22 cellular contexts compared by ENCODE assay signal in genomic region chr2:113201496-113202304, GRCh38. TPM values are rescaled to one million over a fixed set of nuclear protein-coding genes. Genes with fewer than 3 reads are reported as not detected.
DNase-seq lines count a peak whose midpoint lies in the region; ATAC-seq, FAIRE-seq and TF ChIP-seq lines count a peak whose summit lies in the region.
"Had no signal": no experiment of that assay in that cellular context is flagged by ENCODE, and none has a peak within 500 bp of the region (broad histone marks: within the 10 kb centered on the region; RNA-seq: fewer than 3 reads in every experiment).

No MANE protein-coding gene starts in this region.

- no peak overlapping the region for H3K4me3 ChIP-seq in A549
- H3K4me3 ChIP-seq in neutrophil (ENCODE audit: low read depth in 1 of 2, low read length in 1 of 2): no peak overlapping the region
- no peak overlapping the region for H3K4me3 ChIP-seq in effector memory CD4-positive, alpha-beta T cell (ENCODE audit: insufficient read depth, low read depth, low read length, poor library complexity, severe bottlenecking)
- H3K4me3 ChIP-seq: cardiac muscle cell, dorsolateral prefrontal cortex, heart left ventricle had no signal

- no peak overlapping the region for H3K4me3 Mint-ChIP-seq in CD4-positive, alpha-beta T cell
- no peak overlapping the region for H3K4me3 Mint-ChIP-seq in immature natural killer cell
- H3K4me3 Mint-ChIP-seq: CD8-positive, alpha-beta memory T cell had no signal

- H3K9me3 ChIP-seq in A549 (no peaks in the 10 kb centered on the region), neutrophil (no peaks in the 10 kb centered on the region)
- no peaks in the 10 kb centered on the region for H3K9me3 ChIP-seq in CD4-positive, alpha-beta T cell (ENCODE audit: control insufficient read depth, low read length)
- no peaks in the 10 kb centered on the region for H3K9me3 ChIP-seq in effector memory CD4-positive, alpha-beta T cell (ENCODE audit: control insufficient read depth, low read length)
- H3K9me3 ChIP-seq: heart left ventricle had no signal

- TF ChIP-seq CTCF in A549 (IDR thresholded peaks at IDR 0.05) (no peak), neutrophil (IDR thresholded peaks at IDR 0.05) (no peak)
- TF ChIP-seq CTCF in CD4-positive, alpha-beta T cell (IDR thresholded peaks at IDR 0.05): no peak

- H3K4me1 ChIP-seq in A549 (peaks cover 67% of the 10 kb centered on the region), neutrophil (ENCODE audit: control insufficient read depth in 1 of 2, insufficient read depth in 1 of 2, low read depth in 1 of 2, low read length in 1 of 2) (peaks cover 0 to 16% of the 10 kb centered on the region in 2 experiments)
- H3K4me1 ChIP-seq in effector memory CD4-positive, alpha-beta T cell (ENCODE audit: control insufficient read depth, insufficient read depth, low read length, poor library complexity, severe bottlenecking): peaks cover 7% of the 10 kb centered on the region

- no peak for TF ChIP-seq RAD21 in A549 (conservative IDR thresholded peaks at IDR 0.05 in 1 of 2, IDR thresholded peaks at IDR 0.05 in 1 of 2)

- no peak overlapping the region for H3K27ac Mint-ChIP-seq in CD4-positive, alpha-beta T cell
- H3K27ac Mint-ChIP-seq in immature natural killer cell: peak overlapping the region in 3 of 6 donors; percentile 36 to 78 (median 51)
- H3K27ac Mint-ChIP-seq: progenitor cell of endocrine pancreas had no signal

- FAIRE-seq in A549 (lab: Jason Lieb, UNC): no peak
- no peak for FAIRE-seq in HTR-8/SVneo (lab: Jason Lieb, UNC)

- TF ChIP-seq POLR2A in A549 (IDR thresholded peaks at IDR 0.05; ENCODE audit: low read length): no peak

- no peak for TF ChIP-seq EP300 in A549 (IDR thresholded peaks at IDR 0.05)

- POLR2A ChIA-PET in A549 (lab: Yijun Ruan, JAX): no interaction called here
- POLR2A ChIA-PET in CD4-positive, alpha-beta T cell (lab: Charles Lee): interaction anchor here (6.4 kb wide), 1 partner anchor 27 kb away, joined by 38 read pairs; the partner anchor contains the start of gene PSD4

- H3K27me3 Mint-ChIP-seq in CD4-positive, alpha-beta T cell: no peaks in the 10 kb centered on the region
- peaks cover 0 to 5% (median 3%) of the 10 kb centered on the region in 3 donors for H3K27me3 Mint-ChIP-seq in immature natural killer cell (ENCODE audit: low read depth in 3 of 3)
- H3K27me3 Mint-ChIP-seq: CD8-positive, alpha-beta memory T cell had no signal

- no peaks in the 10 kb centered on the region for H3K9me3 Mint-ChIP-seq in CD4-positive, alpha-beta T cell
- H3K9me3 Mint-ChIP-seq in immature natural killer cell: no peaks in the 10 kb centered on the region
- H3K9me3 Mint-ChIP-seq: CD8-positive, alpha-beta memory T cell had no signal

- peak overlapping the region; percentile 92 to 97 for H3K27ac ChIP-seq in A549
- H3K27ac ChIP-seq in CD4-positive, alpha-beta T cell (ENCODE audit: low read depth, low read length): peak overlapping the region; percentile 31
- H3K27ac ChIP-seq in cingulate gyrus (ENCODE audit: low read depth, low read length): peak overlapping the region; percentile 65
- H3K27ac ChIP-seq in neutrophil: peak overlapping the region; percentile 55
- no peak overlapping the region for H3K27ac ChIP-seq in effector memory CD4-positive, alpha-beta T cell (ENCODE audit: insufficient read depth, low read length, poor library complexity, severe bottlenecking)
- H3K27ac ChIP-seq: cardiac muscle cell, heart left ventricle had no signal

- CTCF ChIA-PET in A549 (lab: Yijun Ruan, JAX): interaction anchor here (0.9 to 12.3 kb wide), 16 partner anchors 25 to 206 kb away, joined by 3 to 243 read pairs (median 8); no protein-coding TSS in a partner anchor
- CTCF ChIA-PET in CD4-positive, alpha-beta T cell (lab: Charles Lee): interaction anchor here (1.0 to 4.4 kb wide), 2 partner anchors 64 to 188 kb away, joined by 4 to 40 read pairs; no protein-coding TSS in a partner anchor

- no peak for DNase-seq in A549 (ENCODE audit: low read depth in 1 of 2, low spot score in 1 of 2)
- DNase-seq in CD4-positive, alpha-beta T cell: no peak
- DNase-seq in immature natural killer cell: no peak
- DNase-seq in HTR-8/SVneo (ENCODE audit: insufficient read length, low spot score): no peak
- no peak for DNase-seq in NCI-H1930 (lab: John Stamatoyannopoulos, UW)
- DNase-seq in effector memory CD4-positive, alpha-beta T cell: no peak
- DNase-seq: activated CD4-positive, CD25-positive, alpha-beta regulatory T cell treated with anti-CD3 and anti-CD28 coated beads, Interleukin-2, amount 50 U/mL, for 72 hours; CD8-positive, alpha-beta memory T cell; DMS53; GDM1; heart left ventricle; left ventricle myocardium superior; NCI-H1105; NCI-H2081 treated with DMSO at 0.1 percent for 48 hours; SHP77; SW 1271 had no signal

- peaks cover 26% of the 10 kb centered on the region for H3K4me1 Mint-ChIP-seq in CD4-positive, alpha-beta T cell (ENCODE audit: low read depth)
- peaks cover 25 to 27% of the 10 kb centered on the region in 2 donors for H3K4me1 Mint-ChIP-seq in immature natural killer cell

- 89% methylated on average over 6 of the region's 8 CpGs for WGBS in A549 (ENCODE audit: missing lambda C conversion rate)

- peaks cover 59% of the 10 kb centered on the region for H3K36me3 Mint-ChIP-seq in CD4-positive, alpha-beta T cell (ENCODE audit: low read depth)
- peaks cover 5 to 26% (median 8%) of the 10 kb centered on the region in 3 donors for H3K36me3 Mint-ChIP-seq in immature natural killer cell

- H3K4me2 ChIP-seq in A549: no peak overlapping the region; the same call in 2 of the 3 replicates

- H3K27me3 ChIP-seq in CD4-positive, alpha-beta T cell (ENCODE audit: control insufficient read depth, insufficient read depth, low read length): no peaks in the 10 kb centered on the region
- no peaks in the 10 kb centered on the region for H3K27me3 ChIP-seq in neutrophil
- H3K27me3 ChIP-seq in effector memory CD4-positive, alpha-beta T cell (replicated peaks; ENCODE audit: control insufficient read depth, insufficient read depth, low read length, poor library complexity, severe bottlenecking): no peaks in the 10 kb centered on the region
- H3K27me3 ChIP-seq: dorsolateral prefrontal cortex, heart left ventricle had no signal

- ATAC-seq in A549: no peak
- ATAC-seq in CD4-positive, alpha-beta T cell (ENCODE audit: poor library complexity): no peak
- ATAC-seq: HCT116, heart left ventricle, left ventricle myocardium superior had no signal

- peaks cover 78% of the 10 kb centered on the region for H3K36me3 ChIP-seq in neutrophil
- H3K36me3 ChIP-seq in effector memory CD4-positive, alpha-beta T cell (ENCODE audit: control insufficient read depth, insufficient read depth, low read length): peaks cover 46% of the 10 kb centered on the region
- H3K36me3 ChIP-seq: cardiac muscle cell had no signal

- intact Hi-C loops in CD4-positive, alpha-beta T cell (cut with DNase I, micrococcal nuclease): loop anchor here in 1 of 2 experiments (5.0 kb wide), 1 partner anchor 219 kb away; no protein-coding TSS in a partner anchor

TF ChIP-seq in A549, 52 proteins besides CTCF, POLR2A, EP300 and RAD21:
- TF ChIP-seq CBX8 (IDR thresholded peaks at IDR 0.05): no peak
- TF ChIP-seq CBX2 (IDR thresholded peaks at IDR 0.05; ENCODE audit: borderline replicate concordance, low read depth): no peak
- no peak for TF ChIP-seq REST (IDR thresholded peaks at IDR 0.05)
- TF ChIP-seq EHMT2 (IDR thresholded peaks at IDR 0.05; ENCODE audit: low read depth): no peak
- TF ChIP-seq ZC3H11A (IDR thresholded peaks at IDR 0.05): no peak
- no peak for TF ChIP-seq EHF (CRISPR knock-in tag; IDR thresholded peaks at IDR 0.05)
- TF ChIP-seq TFCP2L1 (CRISPR knock-in tag; IDR thresholded peaks at IDR 0.05): no peak
- TF ChIP-seq CHD4 (IDR thresholded peaks at IDR 0.05; ENCODE audit: borderline replicate concordance): no peak
- no peak for TF ChIP-seq FOXS1 (CRISPR knock-in tag; IDR thresholded peaks at IDR 0.05)
- no peak for TF ChIP-seq HEYL (CRISPR knock-in tag; IDR thresholded peaks at IDR 0.05)
- TF ChIP-seq HES2 (IDR thresholded peaks at IDR 0.05): no peak

RNA-seq across cellular contexts. Expression of gene PSD4, which starts 27.9 kb away (rescaled TPM):
- polyA plus RNA-seq in A549 (2011; rRNA removed) (5.4 and 6.7 TPM in 2 replicates), A549 (2017; fragmentation: RNase III; extraction: RNeasy Plus Mini Kit Qiagen cat#74134 plus additional on column Dnase treatment) (13.9 to 21.6 TPM (median 21.1 TPM) in 3 replicates), immature natural killer cell (10 to 100 TPM; 17.0 to 72.3 (median 20.6) TPM)
- polyA plus RNA-seq in A549 (2012; cell fraction: cytosol; rRNA removed): 4.3 and 5.3 TPM in 2 replicates
- polyA plus RNA-seq in A549 (2012; cell fraction: nucleus; rRNA removed): 5.9 and 6.1 TPM in 2 replicates
- polyA minus RNA-seq in A549 (2011; rRNA and poly(A)+ RNA removed): 8.2 and 8.3 TPM in 2 replicates
- total RNA-seq in CD4-positive, alpha-beta T cell: 100 to 1,000 TPM in 1 of 2 experiments, 10 to 100 TPM in 1; 96.5 to 101 TPM
